15 cellular contexts compared by ENCODE assay signal in genomic region chr5:133581918-133582317, GRCh38. TPM values are rescaled to one million over a fixed set of nuclear protein-coding genes. Genes with fewer than 3 reads are reported as not detected.
DNase-seq lines count a peak whose midpoint lies in the region; ATAC-seq, FAIRE-seq and TF ChIP-seq lines count a peak whose summit lies in the region.
"Had no signal": no experiment of that assay in that cellular context is flagged by ENCODE, and none has a peak within 500 bp of the region (broad histone marks: within the 10 kb centered on the region; RNA-seq: fewer than 3 reads in every experiment).

No MANE protein-coding gene starts in this region.

- POLR2A ChIA-PET in SK-N-SH (lab: Yijun Ruan, JAX) = no interaction called here

- H3K9ac ChIP-seq in keratinocyte (ENCODE audit: control insufficient read depth, extremely low read depth, insufficient read depth, low read length) = no peak overlapping the region
- no peak overlapping the region for H3K9ac ChIP-seq in SK-N-SH

- H3K79me2 ChIP-seq in keratinocyte (ENCODE audit: control insufficient read depth, insufficient read depth, low read length) = no peaks in the 10 kb centered on the region
- H3K79me2 ChIP-seq in SK-N-SH (ENCODE audit: insufficient read depth) = no peaks in the 10 kb centered on the region

- no peaks in the 10 kb centered on the region for H3K9me3 ChIP-seq in keratinocyte (ENCODE audit: control insufficient read depth, low read depth, low read length)
- H3K9me3 ChIP-seq in SK-N-SH = no peaks in the 10 kb centered on the region

- no peak for ATAC-seq in HG03432 (IDR thresholded peaks at IDR 0.05; ENCODE audit: unreplicated experiment)
- ATAC-seq: GM23338, K562 had no signal

- H3K27me3 ChIP-seq in keratinocyte (ENCODE audit: control insufficient read depth, extremely low read depth, insufficient read depth, low read length) (no peaks in the 10 kb centered on the region), SK-N-SH (ENCODE audit: insufficient read depth) (peaks cover 5% of the 10 kb centered on the region; the same call in 1 of the 2 replicates)

- no peaks in the 10 kb centered on the region for H3K9me2 ChIP-seq in SK-N-SH

- H3K4me2 ChIP-seq in keratinocyte (ENCODE audit: control insufficient read depth, extremely low read depth, insufficient read depth, low read depth, low read length) (no peak overlapping the region), SK-N-SH (no peak overlapping the region)
- H3K4me2 ChIP-seq: GM23338 had no signal

- H3K4me3 ChIP-seq in keratinocyte (ENCODE audit: control insufficient read depth in 2 of 3, extremely low read depth in 1 of 3, insufficient read depth in 2 of 3, low read depth in 1 of 3, low read length in 3 of 3) (no peak overlapping the region), SK-N-SH (ENCODE audit: low read depth in 2 of 2, low read length in 1 of 2) (no peak overlapping the region)
- H3K4me3 ChIP-seq: GM23338, K562 had no signal

- TF ChIP-seq CTCF in keratinocyte (optimal IDR thresholded peaks at IDR 0.05 in 1 of 3, IDR thresholded peaks at IDR 0.05 in 1 of 3, conservative IDR thresholded peaks at IDR 0.05 in 1 of 3; ENCODE audit: extremely low read depth in 1 of 3, insufficient read depth in 2 of 3, low read length in 3 of 3) (no peak), SK-N-SH (IDR thresholded peaks at IDR 0.05) (no peak)

- H3K36me3 ChIP-seq in keratinocyte (ENCODE audit: control insufficient read depth in 2 of 2, extremely low read depth in 1 of 2, insufficient read depth in 2 of 2, low read length in 2 of 2) (no peaks in the 10 kb centered on the region), SK-N-SH (replicated peaks in 1 of 2; ENCODE audit: control insufficient read depth in 1 of 2, insufficient read depth in 2 of 2, low read length in 1 of 2) (no peaks in the 10 kb centered on the region)

- no peak for TF ChIP-seq EP300 in SK-N-SH (IDR thresholded peaks at IDR 0.05; ENCODE audit: borderline replicate concordance in 1 of 2, low read depth in 1 of 2, low read length in 1 of 2)

- dilution Hi-C loops in keratinocyte (cut with MboI; ENCODE audit: extremely low pct_ligation_motif_present, low sequenced_read_pairs) = loop anchor here (25.0 kb wide), 1 partner anchor 205 kb away; no protein-coding TSS in a partner anchor

- H2AFZ ChIP-seq in keratinocyte (ENCODE audit: control insufficient read depth, low read length) = no peak overlapping the region
- H2AFZ ChIP-seq in SK-N-SH (ENCODE audit: low read depth) = no peak overlapping the region
- H2AFZ ChIP-seq: GM23338 had no signal

- CTCF ChIA-PET in SK-N-SH (lab: Yijun Ruan, JAX) = interaction anchor here (1.5 kb wide), 1 partner anchor 158 kb away, joined by 3 read pairs; no protein-coding TSS in a partner anchor

- no peak for TF ChIP-seq RAD21 in SK-N-SH (IDR thresholded peaks at IDR 0.05; ENCODE audit: low read length)

- 20% methylated on average over 1 of the region's 5 CpGs for WGBS in SK-N-SH (ENCODE audit: low lambda C conversion rate)

- H4K20me1 ChIP-seq in keratinocyte (ENCODE audit: control insufficient read depth, extremely low read depth, insufficient read depth, low read length) = no peaks in the 10 kb centered on the region
- no peaks in the 10 kb centered on the region for H4K20me1 ChIP-seq in SK-N-SH (ENCODE audit: insufficient read depth)

- H3K27ac ChIP-seq in keratinocyte (ENCODE audit: control insufficient read depth, insufficient read depth, low read length) (no peak overlapping the region), SK-N-SH (ENCODE audit: low read depth in 2 of 2, low read length in 1 of 2) (no peak overlapping the region)

- no peaks in the 10 kb centered on the region for H3F3A ChIP-seq in SK-N-SH (replicated peaks; ENCODE audit: insufficient read depth)

- H3K9me1 ChIP-seq in keratinocyte (ENCODE audit: control insufficient read depth, extremely low read depth, insufficient read depth, low read length) = no peaks in the 10 kb centered on the region

- H3K4me1 ChIP-seq in keratinocyte (ENCODE audit: control insufficient read depth, extremely low read depth, insufficient read depth, low read length) (peaks cover 2% of the 10 kb centered on the region), SK-N-SH (ENCODE audit: control insufficient read depth in 1 of 2, insufficient read depth in 2 of 2, low read depth in 1 of 2, low read length in 1 of 2) (no peaks in the 10 kb centered on the region)

- FAIRE-seq in keratinocyte (lab: Jason Lieb, UNC) = peak; percentile 9
- FAIRE-seq: GM12892, K562 had no signal

- peak; percentile 7 for DNase-seq in DMS153 treated with DMSO at 0.1 percent for 48 hours (lab: John Stamatoyannopoulos, UW; ENCODE audit: unreplicated experiment)
- DNase-seq in NCI-H1105 treated with DMSO at 0.1 percent for 48 hours (lab: John Stamatoyannopoulos, UW) = peak; percentile 48
- peak; percentile 70 for DNase-seq in NCI-H69 (lab: John Stamatoyannopoulos, UW)
- DNase-seq in keratinocyte (ENCODE audit: low read depth, low spot score) = no peak
- DNase-seq in amygdala (lab: John Stamatoyannopoulos, UW) = no peak
- no peak for DNase-seq in SK-N-SH
- DNase-seq: GF-D8; NCI-H524; NK-92 treated with Interleukin-12 subunit alpha and Interleukin-12 subunit beta, amount 100 ng/mL, for 24 hours; SIG-M5; T-helper 2 cell had no signal

TF ChIP-seq in SK-N-SH, 30 proteins besides CTCF, POLR2A, EP300 and RAD21:
- no peak for TF ChIP-seq CHD2 (IDR thresholded peaks at IDR 0.05; ENCODE audit: low read length, partially characterized antibody)
- TF ChIP-seq RXRA (IDR thresholded peaks at IDR 0.05; ENCODE audit: borderline replicate concordance, low read depth) = no peak
- no peak for TF ChIP-seq NRF1 (IDR thresholded peaks at IDR 0.05; ENCODE audit: low read depth, low read length)
- no peak for TF ChIP-seq TCF12 (IDR thresholded peaks at IDR 0.05)
- TF ChIP-seq MXI1 (IDR thresholded peaks at IDR 0.05; ENCODE audit: low read depth, low read length) = no peak
- no peak for TF ChIP-seq TAF1 (IDR thresholded peaks at IDR 0.05; ENCODE audit: borderline replicate concordance, low read depth, low read length)
- TF ChIP-seq, protein P1, sequence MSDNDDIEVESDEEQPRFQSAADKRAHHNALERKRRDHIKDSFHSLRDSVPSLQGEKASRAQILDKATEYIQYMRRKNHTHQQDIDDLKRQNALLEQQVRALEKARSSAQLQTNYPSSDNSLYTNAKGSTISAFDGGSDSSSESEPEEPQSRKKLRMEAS (IDR thresholded peaks at IDR 0.05; ENCODE audit: low read depth) = no peak
- no peak for TF ChIP-seq MEF2A (IDR thresholded peaks at IDR 0.05; ENCODE audit: borderline replicate concordance, low read depth)
- no peak for TF ChIP-seq FOXM1 (IDR thresholded peaks at IDR 0.05; ENCODE audit: low read depth)
- TF ChIP-seq ZBTB33 (IDR thresholded peaks at IDR 0.05; ENCODE audit: borderline replicate concordance, low read depth) = no peak
TF ChIP-seq in SK-N-SH: peak in this region for 0.

RNA-seq across cellular contexts. Expression of gene FSTL4, which starts 30.4 kb away (rescaled TPM):
- 0.82 to 4.2 TPM (median 1.7 TPM) in 3 replicates for polyA plus RNA-seq in keratinocyte
- polyA plus RNA-seq in keratinocyte (2011; ENCODE audit: low read depth) = 3.0 TPM
- 2.0 and 2.4 TPM in 2 replicates for polyA plus RNA-seq in keratinocyte (2011; cell fraction: cytosol; rRNA removed)
- polyA plus RNA-seq in keratinocyte (2011; cell fraction: nucleus; rRNA removed) = 2.6 and 3.5 TPM in 2 replicates
- 0.79 and 4.6 TPM in 2 replicates for polyA plus RNA-seq in keratinocyte (2012; ENCODE audit: low replicate concordance)
- 0.95 to 7.6 TPM (median 2.4 TPM) in 3 replicates for polyA minus RNA-seq in keratinocyte
- polyA minus RNA-seq in keratinocyte (2011; cell fraction: cytosol; rRNA and poly(A)+ RNA removed) = 2.9 TPM
- 2.4 and 4.6 TPM in 2 replicates for polyA minus RNA-seq in keratinocyte (2011; cell fraction: nucleus; rRNA and poly(A)+ RNA removed)
- polyA plus RNA-seq in SK-N-SH (2012; rRNA removed) = not detected in 2 replicates
- polyA plus RNA-seq in SK-N-SH (2012; cell fraction: cytosol; rRNA removed) = 0.01 TPM in 1 of 2 replicates, not detected in the other
- not detected in 2 replicates for polyA plus RNA-seq in SK-N-SH (2012; cell fraction: nucleus; rRNA removed)

Comparison
In these comparisons a context has a peak if more than half of its experiments do, and no peak if none do; other contexts are left out.
1. DNase-seq: peak in DMS153 treated with DMSO at 0.1 percent for 48 hours (single experiment), NCI-H1105 treated with DMSO at 0.1 percent for 48 hours (single experiment) and NCI-H69 (single experiment); none in keratinocyte (single experiment), amygdala (0 of 56) and SK-N-SH (single experiment).